8 cellular contexts compared by ENCODE assay signal in genomic region chr15:60673918-60674558, GRCh38.
DNase-seq lines count a peak whose midpoint lies in the region; ATAC-seq and TF ChIP-seq lines count a peak whose summit lies in the region.

No MANE protein-coding gene starts in this region.

- no peak overlapping the region for H3K27ac Mint-ChIP-seq in type B pancreatic cell

- H3K4me1 Mint-ChIP-seq in type B pancreatic cell (ENCODE audit: unreplicated experiment), result no peaks in the 10 kb centered on the region

- no peak for TF ChIP-seq EP300 in upper lobe of left lung (IDR thresholded peaks at IDR 0.05)

- no peak overlapping the region for H3K4me3 ChIP-seq in brain microvascular endothelial cell (ENCODE audit: low read depth, low read length)
- no peak overlapping the region for H3K4me3 ChIP-seq in upper lobe of left lung

- H3K9me3 Mint-ChIP-seq in type B pancreatic cell, result no peaks in the 10 kb centered on the region

- peak; percentile 67 to 89 for ATAC-seq in upper lobe of left lung (ENCODE audit: low FRiP score in 2 of 2)
- no peak for ATAC-seq in HG02840 (IDR thresholded peaks at IDR 0.05; ENCODE audit: low FRiP score, unreplicated experiment)

- TF ChIP-seq CTCF in brain microvascular endothelial cell (IDR thresholded peaks at IDR 0.05; ENCODE audit: low read depth, low read length, missing control alignments) (no peak), upper lobe of left lung (IDR thresholded peaks at IDR 0.05) (no peak), type B pancreatic cell (conservative IDR thresholded peaks at IDR 0.05) (no peak)

- 50 to 57% methylated on average over 3 of the region's 3 CpGs for WGBS in upper lobe of left lung, 2 donors

- no peaks in the 10 kb centered on the region for H3K9me3 ChIP-seq in upper lobe of left lung

- H3K4me1 ChIP-seq in upper lobe of left lung, result peaks cover 0 to 4% (median 0%) of the 10 kb centered on the region in 4 donors

- H3K27ac ChIP-seq in brain microvascular endothelial cell (peak overlapping the region; percentile 56), upper lobe of left lung (no peak overlapping the region)

- no peak overlapping the region for H3K4me3 Mint-ChIP-seq in type B pancreatic cell

- DNase-seq in GM04504 (ENCODE audit: low read depth) (peak; percentile 91), NCI-H82 (lab: John Stamatoyannopoulos, UW) (peak; percentile 76), brain microvascular endothelial cell (peak; percentile 97), mucosa of gallbladder (ENCODE audit: low spot score) (peak; percentile 70), upper lobe of left lung (peak in 1 of 2 donors; percentile 64), DMS114 treated with DMSO at 0.1 percent for 48 hours (lab: John Stamatoyannopoulos, UW; ENCODE audit: unreplicated experiment) (no peak), type B pancreatic cell (ENCODE audit: extremely low spot score, unreplicated experiment) (no peak)

- in situ Hi-C loops in brain microvascular endothelial cell (cut with HindIII; ENCODE audit: low pct_ligation_motif_present, low sequenced_read_pairs), result loop anchor here (25.0 kb wide), 1 partner anchor 88 kb away; no protein-coding TSS in a partner anchor

- no peaks in the 10 kb centered on the region for H3K27me3 ChIP-seq in brain microvascular endothelial cell (replicated peaks)
- H3K27me3 ChIP-seq in upper lobe of left lung, result no peaks in the 10 kb centered on the region

- no peaks in the 10 kb centered on the region for H3K36me3 Mint-ChIP-seq in type B pancreatic cell

- H3K27me3 Mint-ChIP-seq in type B pancreatic cell, result peaks cover 7% of the 10 kb centered on the region

- no peak for TF ChIP-seq POLR2A in upper lobe of left lung (IDR thresholded peaks at IDR 0.05)

- H3K36me3 ChIP-seq in brain microvascular endothelial cell (replicated peaks) (no peaks in the 10 kb centered on the region), upper lobe of left lung (no peaks in the 10 kb centered on the region)

Comparison
In these comparisons a context has a peak if more than half of its experiments do, and no peak if none do; other contexts are left out.
1. DNase-seq: peak in GM04504 (single experiment), NCI-H82 (single experiment), brain microvascular endothelial cell (single experiment) and mucosa of gallbladder (single experiment); none in DMS114 treated with DMSO at 0.1 percent for 48 hours (single experiment) and type B pancreatic cell (single experiment).